Comparison of ENCODE assay signal across 1 cellular context in the genomic region with DNA sequence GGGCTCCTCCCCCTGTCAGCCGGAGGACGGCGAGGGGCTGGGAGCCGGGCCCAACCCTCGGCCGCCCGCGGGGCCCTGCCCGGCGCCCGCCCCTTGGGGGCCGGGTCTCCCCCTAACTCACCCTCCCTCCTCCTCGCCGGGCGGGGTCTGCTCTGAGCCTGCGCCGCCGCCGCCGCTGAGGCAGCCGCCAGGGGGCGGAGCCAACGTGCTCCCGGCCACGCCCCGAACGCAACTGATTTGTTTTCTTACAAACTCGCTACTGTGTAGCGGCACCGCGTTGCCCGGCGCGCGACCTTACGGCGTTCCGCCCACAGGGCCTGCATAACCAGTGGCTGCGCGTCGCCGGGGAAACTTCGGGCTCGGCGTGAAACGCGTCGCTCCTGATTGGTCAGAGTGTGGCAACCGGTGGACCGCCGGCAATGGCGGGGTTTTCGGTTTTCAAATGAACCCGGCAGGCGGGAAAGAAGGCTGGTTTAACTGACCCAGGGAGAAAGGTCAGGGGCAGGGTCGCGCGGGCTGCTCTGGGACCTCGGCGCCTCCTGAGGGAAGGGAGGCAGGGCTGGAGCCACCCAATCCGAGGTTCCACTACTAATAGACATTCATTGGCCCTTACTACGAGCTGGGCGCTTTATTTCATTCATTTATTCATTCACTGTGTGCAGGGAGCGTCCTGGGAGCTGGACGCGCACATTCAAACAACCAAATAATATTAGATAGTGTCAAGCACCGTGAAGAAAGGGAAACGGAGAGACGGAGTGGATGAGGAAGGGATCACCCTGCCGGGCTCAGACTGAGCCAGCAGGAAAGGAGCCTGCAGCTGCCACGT.
TF ChIP-seq lines count a peak whose summit lies in the region.

A gene (minus strand): TSS at position 154 of the 826 bp plus-strand sequence. CDS start 326 bp downstream, outside the sequence.

TF ChIP-seq in K562, 482 proteins besides CTCF, POLR2A, EP300 and RAD21 (continued from another document and continues in another):
- TF ChIP-seq, protein P1, sequence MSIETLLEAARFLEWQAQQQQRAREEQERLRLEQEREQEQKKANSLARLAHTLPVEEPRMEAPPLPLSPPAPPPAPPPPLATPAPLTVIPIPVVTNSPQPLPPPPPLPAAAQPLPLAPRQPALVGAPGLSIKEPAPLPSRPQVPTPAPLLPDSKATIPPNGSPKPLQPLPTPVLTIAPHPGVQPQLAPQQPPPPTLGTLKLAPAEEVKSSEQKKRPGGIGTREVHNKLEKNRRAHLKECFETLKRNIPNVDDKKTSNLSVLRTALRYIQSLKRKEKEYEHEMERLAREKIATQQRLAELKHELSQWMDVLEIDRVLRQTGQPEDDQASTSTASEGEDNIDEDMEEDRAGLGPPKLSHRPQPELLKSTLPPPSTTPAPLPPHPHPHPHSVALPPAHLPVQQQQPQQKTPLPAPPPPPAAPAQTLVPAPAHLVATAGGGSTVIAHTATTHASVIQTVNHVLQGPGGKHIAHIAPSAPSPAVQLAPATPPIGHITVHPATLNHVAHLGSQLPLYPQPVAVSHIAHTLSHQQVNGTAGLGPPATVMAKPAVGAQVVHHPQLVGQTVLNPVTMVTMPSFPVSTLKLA (conservative IDR thresholded peaks at IDR 0.05): peak; percentile 96
- TF ChIP-seq SPI1 (IDR thresholded peaks at IDR 0.05; ENCODE audit: borderline replicate concordance, low read depth, low read length) (no peak), TOE1 (IDR thresholded peaks at IDR 0.05; ENCODE audit: borderline replicate concordance) (peak; percentile 60), TOE1 (CRISPR knock-in tag; IDR thresholded peaks at IDR 0.05; ENCODE audit: borderline replicate concordance, low read depth) (no peak), JUN (IDR thresholded peaks at IDR 0.05; ENCODE audit: borderline replicate concordance, low read depth, low read length) (peak; percentile 15; the same call in 1 of the 2 replicates), JUN (CRISPR knock-in tag; IDR thresholded peaks at IDR 0.05; ENCODE audit: borderline replicate concordance) (no peak), SMAD1 (IDR thresholded peaks at IDR 0.05; ENCODE audit: low read depth, low read length, partially characterized antibody) (no peak), CC2D1A (IDR thresholded peaks at IDR 0.05) (peak; percentile 85), ZNF143 (CRISPR knock-in tag; IDR thresholded peaks at IDR 0.05) (no peak), POU5F1 (IDR thresholded peaks at IDR 0.05; ENCODE audit: borderline replicate concordance, low read depth, low read length, partially characterized antibody) (no peak), ZNF830 (CRISPR knock-in tag; IDR thresholded peaks at IDR 0.05) (no peak), L3MBTL2 (IDR thresholded peaks at IDR 0.05) (peak; percentile 92), CREB1 (IDR thresholded peaks at IDR 0.05) (peak; percentile 89), CREB1 (CRISPR knock-in tag; IDR thresholded peaks at IDR 0.05) (peak; percentile 92), ZNF347 (CRISPR knock-in tag; IDR thresholded peaks at IDR 0.05; ENCODE audit: low read depth) (no peak), HCFC1 (IDR thresholded peaks at IDR 0.05; ENCODE audit: low read depth, low read length) (no peak; the same call in 1 of the 2 replicates), ZNF174 (CRISPR knock-in tag; IDR thresholded peaks at IDR 0.05) (no peak), BRCA1 (IDR thresholded peaks at IDR 0.05) (no peak), BRCA1 (CRISPR knock-in tag; IDR thresholded peaks at IDR 0.05) (no peak), TEAD2 (tag; IDR thresholded peaks at IDR 0.05) (no peak), ZNF696 (CRISPR knock-in tag; conservative IDR thresholded peaks at IDR 0.05) (no peak), U2AF2 (optimal IDR thresholded peaks at IDR 0.05; ENCODE audit: low read depth, low read length) (no peak), PML (IDR thresholded peaks at IDR 0.05; ENCODE audit: low read length) (peak; percentile 53; the same call in 1 of the 2 replicates), ZC3H8 (IDR thresholded peaks at IDR 0.05) (no peak), ZNF124 (CRISPR knock-in tag; IDR thresholded peaks at IDR 0.05) (no peak), SREBF2 (CRISPR knock-in tag; IDR thresholded peaks at IDR 0.05) (no peak), ARID2 (IDR thresholded peaks at IDR 0.05) (no peak), NONO (IDR thresholded peaks at IDR 0.05; ENCODE audit: low read depth in 2 of 2, low read length in 1 of 2) (peak; percentile 39 to 52; a peak in 3 of 4 replicates)
- TF ChIP-seq, protein P2, sequence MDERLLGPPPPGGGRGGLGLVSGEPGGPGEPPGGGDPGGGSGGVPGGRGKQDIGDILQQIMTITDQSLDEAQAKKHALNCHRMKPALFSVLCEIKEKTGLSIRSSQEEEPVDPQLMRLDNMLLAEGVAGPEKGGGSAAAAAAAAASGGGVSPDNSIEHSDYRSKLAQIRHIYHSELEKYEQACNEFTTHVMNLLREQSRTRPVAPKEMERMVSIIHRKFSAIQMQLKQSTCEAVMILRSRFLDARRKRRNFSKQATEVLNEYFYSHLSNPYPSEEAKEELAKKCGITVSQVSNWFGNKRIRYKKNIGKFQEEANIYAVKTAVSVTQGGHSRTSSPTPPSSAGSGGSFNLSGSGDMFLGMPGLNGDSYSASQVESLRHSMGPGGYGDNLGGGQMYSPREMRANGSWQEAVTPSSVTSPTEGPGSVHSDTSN (CRISPR knock-in tag; IDR thresholded peaks at IDR 0.05; ENCODE audit: low read depth): no peak
- TF ChIP-seq, protein P2 (tag; conservative IDR thresholded peaks at IDR 0.05; ENCODE audit: low read depth): no peak
- TF ChIP-seq, protein P3, sequence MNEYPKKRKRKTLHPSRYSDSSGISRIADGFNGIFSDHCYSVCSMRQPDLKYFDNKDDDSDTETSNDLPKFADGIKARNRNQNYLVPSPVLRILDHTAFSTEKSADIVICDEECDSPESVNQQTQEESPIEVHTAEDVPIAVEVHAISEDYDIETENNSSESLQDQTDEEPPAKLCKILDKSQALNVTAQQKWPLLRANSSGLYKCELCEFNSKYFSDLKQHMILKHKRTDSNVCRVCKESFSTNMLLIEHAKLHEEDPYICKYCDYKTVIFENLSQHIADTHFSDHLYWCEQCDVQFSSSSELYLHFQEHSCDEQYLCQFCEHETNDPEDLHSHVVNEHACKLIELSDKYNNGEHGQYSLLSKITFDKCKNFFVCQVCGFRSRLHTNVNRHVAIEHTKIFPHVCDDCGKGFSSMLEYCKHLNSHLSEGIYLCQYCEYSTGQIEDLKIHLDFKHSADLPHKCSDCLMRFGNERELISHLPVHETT (CRISPR knock-in tag; conservative IDR thresholded peaks at IDR 0.05 in 1 of 2, IDR thresholded peaks at IDR 0.05 in 1 of 2): peak in 1 of 2 experiments; percentile 64; a peak in 2 of 4 replicates
- TF ChIP-seq, protein P4, sequence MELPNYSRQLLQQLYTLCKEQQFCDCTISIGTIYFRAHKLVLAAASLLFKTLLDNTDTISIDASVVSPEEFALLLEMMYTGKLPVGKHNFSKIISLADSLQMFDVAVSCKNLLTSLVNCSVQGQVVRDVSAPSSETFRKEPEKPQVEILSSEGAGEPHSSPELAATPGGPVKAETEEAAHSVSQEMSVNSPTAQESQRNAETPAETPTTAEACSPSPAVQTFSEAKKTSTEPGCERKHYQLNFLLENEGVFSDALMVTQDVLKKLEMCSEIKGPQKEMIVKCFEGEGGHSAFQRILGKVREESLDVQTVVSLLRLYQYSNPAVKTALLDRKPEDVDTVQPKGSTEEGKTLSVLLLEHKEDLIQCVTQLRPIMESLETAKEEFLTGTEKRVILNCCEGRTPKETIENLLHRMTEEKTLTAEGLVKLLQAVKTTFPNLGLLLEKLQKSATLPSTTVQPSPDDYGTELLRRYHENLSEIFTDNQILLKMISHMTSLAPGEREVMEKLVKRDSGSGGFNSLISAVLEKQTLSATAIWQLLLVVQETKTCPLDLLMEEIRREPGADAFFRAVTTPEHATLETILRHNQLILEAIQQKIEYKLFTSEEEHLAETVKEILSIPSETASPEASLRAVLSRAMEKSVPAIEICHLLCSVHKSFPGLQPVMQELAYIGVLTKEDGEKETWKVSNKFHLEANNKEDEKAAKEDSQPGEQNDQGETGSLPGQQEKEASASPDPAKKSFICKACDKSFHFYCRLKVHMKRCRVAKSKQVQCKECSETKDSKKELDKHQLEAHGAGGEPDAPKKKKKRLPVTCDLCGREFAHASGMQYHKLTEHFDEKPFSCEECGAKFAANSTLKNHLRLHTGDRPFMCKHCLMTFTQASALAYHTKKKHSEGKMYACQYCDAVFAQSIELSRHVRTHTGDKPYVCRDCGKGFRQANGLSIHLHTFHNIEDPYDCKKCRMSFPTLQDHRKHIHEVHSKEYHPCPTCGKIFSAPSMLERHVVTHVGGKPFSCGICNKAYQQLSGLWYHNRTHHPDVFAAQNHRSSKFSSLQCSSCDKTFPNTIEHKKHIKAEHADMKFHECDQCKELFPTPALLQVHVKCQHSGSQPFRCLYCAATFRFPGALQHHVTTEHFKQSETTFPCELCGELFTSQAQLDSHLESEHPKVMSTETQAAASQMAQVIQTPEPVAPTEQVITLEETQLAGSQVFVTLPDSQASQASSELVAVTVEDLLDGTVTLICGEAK (IDR thresholded peaks at IDR 0.05): no peak
- TF ChIP-seq, protein P4 (CRISPR knock-in tag; IDR thresholded peaks at IDR 0.05): no peak
- TF ChIP-seq, protein P5, sequence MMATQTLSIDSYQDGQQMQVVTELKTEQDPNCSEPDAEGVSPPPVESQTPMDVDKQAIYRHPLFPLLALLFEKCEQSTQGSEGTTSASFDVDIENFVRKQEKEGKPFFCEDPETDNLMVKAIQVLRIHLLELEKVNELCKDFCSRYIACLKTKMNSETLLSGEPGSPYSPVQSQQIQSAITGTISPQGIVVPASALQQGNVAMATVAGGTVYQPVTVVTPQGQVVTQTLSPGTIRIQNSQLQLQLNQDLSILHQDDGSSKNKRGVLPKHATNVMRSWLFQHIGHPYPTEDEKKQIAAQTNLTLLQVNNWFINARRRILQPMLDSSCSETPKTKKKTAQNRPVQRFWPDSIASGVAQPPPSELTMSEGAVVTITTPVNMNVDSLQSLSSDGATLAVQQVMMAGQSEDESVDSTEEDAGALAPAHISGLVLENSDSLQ (IDR thresholded peaks at IDR 0.05): peak; percentile 50
- TF ChIP-seq, protein P6, sequence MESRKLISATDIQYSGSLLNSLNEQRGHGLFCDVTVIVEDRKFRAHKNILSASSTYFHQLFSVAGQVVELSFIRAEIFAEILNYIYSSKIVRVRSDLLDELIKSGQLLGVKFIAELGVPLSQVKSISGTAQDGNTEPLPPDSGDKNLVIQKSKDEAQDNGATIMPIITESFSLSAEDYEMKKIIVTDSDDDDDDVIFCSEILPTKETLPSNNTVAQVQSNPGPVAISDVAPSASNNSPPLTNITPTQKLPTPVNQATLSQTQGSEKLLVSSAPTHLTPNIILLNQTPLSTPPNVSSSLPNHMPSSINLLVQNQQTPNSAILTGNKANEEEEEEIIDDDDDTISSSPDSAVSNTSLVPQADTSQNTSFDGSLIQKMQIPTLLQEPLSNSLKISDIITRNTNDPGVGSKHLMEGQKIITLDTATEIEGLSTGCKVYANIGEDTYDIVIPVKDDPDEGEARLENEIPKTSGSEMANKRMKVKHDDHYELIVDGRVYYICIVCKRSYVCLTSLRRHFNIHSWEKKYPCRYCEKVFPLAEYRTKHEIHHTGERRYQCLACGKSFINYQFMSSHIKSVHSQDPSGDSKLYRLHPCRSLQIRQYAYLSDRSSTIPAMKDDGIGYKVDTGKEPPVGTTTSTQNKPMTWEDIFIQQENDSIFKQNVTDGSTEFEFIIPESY (CRISPR knock-in tag; IDR thresholded peaks at IDR 0.05): peak; percentile 58; the same call in 1 of the 2 replicates
- TF ChIP-seq, protein P7, sequence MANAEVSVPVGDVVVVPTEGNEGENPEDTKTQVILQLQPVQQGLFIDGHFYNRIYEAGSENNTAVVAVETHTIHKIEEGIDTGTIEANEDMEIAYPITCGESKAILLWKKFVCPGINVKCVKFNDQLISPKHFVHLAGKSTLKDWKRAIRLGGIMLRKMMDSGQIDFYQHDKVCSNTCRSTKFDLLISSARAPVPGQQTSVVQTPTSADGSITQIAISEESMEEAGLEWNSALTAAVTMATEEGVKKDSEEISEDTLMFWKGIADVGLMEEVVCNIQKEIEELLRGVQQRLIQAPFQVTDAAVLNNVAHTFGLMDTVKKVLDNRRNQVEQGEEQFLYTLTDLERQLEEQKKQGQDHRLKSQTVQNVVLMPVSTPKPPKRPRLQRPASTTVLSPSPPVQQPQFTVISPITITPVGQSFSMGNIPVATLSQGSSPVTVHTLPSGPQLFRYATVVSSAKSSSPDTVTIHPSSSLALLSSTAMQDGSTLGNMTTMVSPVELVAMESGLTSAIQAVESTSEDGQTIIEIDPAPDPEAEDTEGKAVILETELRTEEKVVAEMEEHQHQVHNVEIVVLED (CRISPR knock-in tag; IDR thresholded peaks at IDR 0.05): peak; percentile 98
